In the genomic region with DNA sequence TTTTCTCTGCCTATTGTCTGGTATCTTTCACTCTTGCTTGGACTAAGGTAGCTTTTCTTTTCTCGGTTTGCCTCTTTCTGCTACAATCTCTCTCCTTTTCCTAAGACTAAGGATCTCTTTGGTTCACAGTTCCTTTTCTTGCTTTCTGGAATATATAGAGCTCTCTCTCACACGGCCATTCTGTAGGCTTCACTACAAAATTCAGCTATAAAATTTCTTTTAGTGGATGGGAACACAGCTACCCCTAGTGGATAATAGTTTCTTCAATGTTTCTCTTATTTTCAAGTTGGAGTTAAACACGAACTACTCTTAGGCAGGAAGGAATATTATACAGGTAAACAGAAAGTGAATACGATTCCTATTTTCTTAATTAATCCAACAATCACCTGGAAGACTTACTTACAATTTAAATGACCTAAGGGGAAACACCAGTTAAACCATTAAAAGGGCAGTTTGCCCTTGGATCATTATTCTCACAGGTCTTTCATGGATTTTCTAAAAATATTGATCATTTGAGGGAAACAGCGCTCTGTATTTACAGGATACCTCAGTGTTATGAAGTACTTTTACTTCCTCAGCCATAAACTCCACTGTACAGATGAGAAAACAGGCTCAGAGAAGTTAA, we compare ENCODE assay signal across 8 cellular contexts.
DNase-seq lines count a peak whose midpoint lies in the region; ATAC-seq and TF ChIP-seq lines count a peak whose summit lies in the region.

No MANE protein-coding gene starts in this region.

- no peak overlapping the region for H3K27ac ChIP-seq in neural progenitor cell

- H3K36me3 ChIP-seq in neural progenitor cell, result peaks cover 24% of the 10 kb centered on the region

- H3K36me3 Mint-ChIP-seq in chondrocyte (ENCODE audit: low read depth) (no peaks in the 10 kb centered on the region), neural progenitor cell (peaks cover 13% of the 10 kb centered on the region)
- H3K36me3 Mint-ChIP-seq in stimulated activated effector memory CD8-positive, alpha-beta T cell treated with anti-CD3 and anti-CD28 coated beads, Interleukin-12 subunit alpha, Interleukin-12 subunit beta, amount 100 ng/mL, for 72 hours, result no peaks in the 10 kb centered on the region
- no peaks in the 10 kb centered on the region for H3K36me3 Mint-ChIP-seq in effector memory CD8-positive, alpha-beta T cell (ENCODE audit: insufficient read depth)

- no peaks in the 10 kb centered on the region for H3F3A ChIP-seq in neural progenitor cell (ENCODE audit: low read depth)

- H3K9me3 Mint-ChIP-seq in chondrocyte (ENCODE audit: low read depth) (no peaks in the 10 kb centered on the region), neural progenitor cell (no peaks in the 10 kb centered on the region)
- no peaks in the 10 kb centered on the region for H3K9me3 Mint-ChIP-seq in stimulated activated effector memory CD8-positive, alpha-beta T cell treated with anti-CD3 and anti-CD28 coated beads, Interleukin-12 subunit alpha, Interleukin-12 subunit beta, amount 100 ng/mL, for 72 hours
- H3K9me3 Mint-ChIP-seq in effector memory CD8-positive, alpha-beta T cell, result no peaks in the 10 kb centered on the region

- no peaks in the 10 kb centered on the region for H3K27me3 Mint-ChIP-seq in chondrocyte (ENCODE audit: low read depth)
- H3K27me3 Mint-ChIP-seq in neural progenitor cell (ENCODE audit: insufficient read depth, low read depth), result no peaks in the 10 kb centered on the region
- no peaks in the 10 kb centered on the region for H3K27me3 Mint-ChIP-seq in effector memory CD8-positive, alpha-beta T cell

- H3K27me3 ChIP-seq in neural progenitor cell, result no peaks in the 10 kb centered on the region

- H3K4me1 Mint-ChIP-seq in chondrocyte (ENCODE audit: low read depth) (no peaks in the 10 kb centered on the region), neural progenitor cell (no peaks in the 10 kb centered on the region)
- H3K4me1 Mint-ChIP-seq in stimulated activated effector memory CD8-positive, alpha-beta T cell treated with anti-CD3 and anti-CD28 coated beads, Interleukin-12 subunit alpha, Interleukin-12 subunit beta, amount 100 ng/mL, for 72 hours, result no peaks in the 10 kb centered on the region
- H3K4me1 Mint-ChIP-seq in effector memory CD8-positive, alpha-beta T cell (ENCODE audit: low read depth in 2 of 2), result no peaks in the 10 kb centered on the region

- H3K9ac ChIP-seq in neural progenitor cell, result no peak overlapping the region

- no peak overlapping the region for H3K4me3 ChIP-seq in neural progenitor cell

- no peak overlapping the region for H2AFZ ChIP-seq in neural progenitor cell (replicated peaks)

- H3K79me2 ChIP-seq in neural progenitor cell (ENCODE audit: low read depth), result no peaks in the 10 kb centered on the region

- H3K4me1 ChIP-seq in neural progenitor cell, result no peaks in the 10 kb centered on the region

- no peaks in the 10 kb centered on the region for H3K9me3 ChIP-seq in neural progenitor cell (ENCODE audit: low read depth)

- H3K27ac Mint-ChIP-seq in chondrocyte (ENCODE audit: unreplicated experiment) (no peak overlapping the region), neural progenitor cell (no peak overlapping the region)
- no peak overlapping the region for H3K27ac Mint-ChIP-seq in stimulated activated effector memory CD8-positive, alpha-beta T cell treated with anti-CD3 and anti-CD28 coated beads, Interleukin-12 subunit alpha, Interleukin-12 subunit beta, amount 100 ng/mL, for 72 hours
- no peak overlapping the region for H3K27ac Mint-ChIP-seq in effector memory CD8-positive, alpha-beta T cell

- H3K4me2 ChIP-seq in neural progenitor cell, result no peak overlapping the region

- ATAC-seq in GM19463 (IDR thresholded peaks at IDR 0.05; ENCODE audit: unreplicated experiment), result no peak
- ATAC-seq in stimulated activated effector memory CD8-positive, alpha-beta T cell treated with anti-CD3 and anti-CD28 coated beads, Interleukin-12 subunit alpha, Interleukin-12 subunit beta, amount 100 ng/mL, for 72 hours, result no peak
- ATAC-seq in effector memory CD8-positive, alpha-beta T cell (replicated peaks), result no peak

- H3K4me3 Mint-ChIP-seq in chondrocyte (ENCODE audit: unreplicated experiment), result no peak overlapping the region
- no peak overlapping the region for H3K4me3 Mint-ChIP-seq in neural progenitor cell
- no peak overlapping the region for H3K4me3 Mint-ChIP-seq in stimulated activated effector memory CD8-positive, alpha-beta T cell treated with anti-CD3 and anti-CD28 coated beads, Interleukin-12 subunit alpha, Interleukin-12 subunit beta, amount 100 ng/mL, for 72 hours
- no peak overlapping the region for H3K4me3 Mint-ChIP-seq in effector memory CD8-positive, alpha-beta T cell

- TF ChIP-seq CTCF in GM12872 (IDR thresholded peaks at IDR 0.05; ENCODE audit: insufficient read depth, low read depth, low read length), result peak; percentile 27; the same call in 1 of the 3 replicates
- TF ChIP-seq CTCF in chondrocyte (IDR thresholded peaks at IDR 0.05), result peak; percentile 79
- TF ChIP-seq CTCF in neural progenitor cell (IDR thresholded peaks at IDR 0.05), result peak; percentile 39

- DNase-seq in NCI-H1694 treated with DMSO at 0.1 percent for 48 hours (lab: John Stamatoyannopoulos, UW) (peak; percentile 45), chondrocyte (ENCODE audit: low spot score) (no peak), neural progenitor cell (ENCODE audit: low spot score) (no peak)
- no peak for DNase-seq in activated naive CD4-positive, alpha-beta T cell treated with anti-CD3 and anti-CD28 coated beads, Interleukin-2, amount 50 U/mL, for 16 hours
- DNase-seq in stimulated activated effector memory CD8-positive, alpha-beta T cell treated with anti-CD3 and anti-CD28 coated beads, Interleukin-12 subunit alpha, Interleukin-12 subunit beta, amount 100 ng/mL, for 72 hours (ENCODE audit: low spot score in 2 of 2), result no peak
- DNase-seq in effector memory CD8-positive, alpha-beta T cell, result no peak

- no peaks in the 10 kb centered on the region for H4K20me1 ChIP-seq in neural progenitor cell (ENCODE audit: low read depth)

Comparison
In these comparisons a context has a peak if more than half of its experiments do, and no peak if none do; other contexts are left out.
1. CTCF ChIP-seq: peak in every context shown above with its lines; median percentile 79 in chondrocyte; 39 in neural progenitor cell; 27 in GM12872.